ENCODE assay signal across 8 cellular contexts in the genomic region with DNA sequence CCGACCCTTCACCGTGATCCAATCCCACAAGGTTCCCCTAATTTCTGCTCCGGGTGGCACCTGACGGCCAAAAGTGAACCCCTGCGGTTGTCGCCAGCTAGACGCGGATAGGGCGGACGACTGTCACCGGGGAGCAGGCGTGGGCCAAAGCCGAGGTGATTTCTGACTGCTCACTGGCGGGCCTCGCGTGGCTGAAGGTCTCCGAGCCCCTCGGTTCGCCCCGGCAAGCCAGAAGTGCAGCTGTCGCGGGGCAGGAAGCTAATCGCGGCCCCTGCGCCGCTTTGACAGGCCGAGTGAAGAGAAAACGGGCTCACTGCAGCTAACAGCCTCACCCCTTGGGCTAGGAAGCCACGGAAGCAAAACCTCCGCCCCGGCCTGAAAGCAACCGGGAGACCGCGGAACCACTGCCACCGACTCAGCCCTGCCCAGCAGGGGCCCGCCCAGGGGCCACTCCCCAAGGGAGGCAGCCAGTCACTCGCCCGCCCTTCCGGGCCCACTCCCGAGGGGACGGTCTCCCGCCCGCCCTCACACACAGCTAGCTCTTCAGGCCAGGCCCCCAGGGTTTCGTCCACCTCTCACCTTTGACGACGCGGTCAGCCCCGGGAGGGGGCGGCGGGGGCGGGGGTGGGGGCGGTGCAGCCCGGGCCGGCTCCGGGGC. TPM values are rescaled to one million over a fixed set of nuclear protein-coding genes. Genes with fewer than 3 reads are reported as not detected.
DNase-seq lines count a peak whose midpoint lies in the region; ATAC-seq and TF ChIP-seq lines count a peak whose summit lies in the region.

No MANE protein-coding gene starts in this region.

- no peaks in the 10 kb centered on the region for H3K36me3 ChIP-seq in PC-9 (ENCODE audit: low read depth)
- H3K36me3 ChIP-seq in esophagus muscularis mucosa, result peaks cover 11 to 36% (median 30%) of the 10 kb centered on the region in 4 donors
- H3K36me3 ChIP-seq in naive thymus-derived CD4-positive, alpha-beta T cell (ENCODE audit: control insufficient read depth in 2 of 3, insufficient read depth in 3 of 3, low read length in 3 of 3), result peaks cover 0 to 5% (median 0%) of the 10 kb centered on the region in 3 experiments

- no peaks in the 10 kb centered on the region for H3K9me2 ChIP-seq in PC-9 (ENCODE audit: insufficient read depth)

- 0% methylated on average over 19 of the region's 55 CpGs for WGBS in esophagus muscularis mucosa

- no peaks in the 10 kb centered on the region for H4K20me1 ChIP-seq in PC-9 (ENCODE audit: insufficient read depth)

- peak; percentile 61 for TF ChIP-seq POLR2A in esophagus muscularis mucosa (IDR thresholded peaks at IDR 0.05; ENCODE audit: low read depth)

- H3K9me3 Mint-ChIP-seq in Calu3 (ENCODE audit: low read depth, unreplicated experiment), result no peaks in the 10 kb centered on the region
- H3K9me3 Mint-ChIP-seq in activated T-cell treated with anti-CD3 and anti-CD28 coated beads, Interleukin-2, amount 50 U/mL, for 4 hours, result no peaks in the 10 kb centered on the region
- no peaks in the 10 kb centered on the region for H3K9me3 Mint-ChIP-seq in naive thymus-derived CD4-positive, alpha-beta T cell
- H3K9me3 Mint-ChIP-seq in stimulated activated memory B cell treated with anti-CD40 and anti-IgM and Interleukin-4, amounts not matched to agents 10 μg/mL and 1 μg/mL and 100 μg/mL, for 72 hours, result no peaks in the 10 kb centered on the region

- H3K27ac Mint-ChIP-seq in Calu3 (ENCODE audit: unreplicated experiment), result peak overlapping the region; percentile 78
- H3K27ac Mint-ChIP-seq in naive thymus-derived CD4-positive, alpha-beta T cell, result peak overlapping the region; percentile 83 to 99 (median 93)
- peak overlapping the region; percentile 91 for H3K27ac Mint-ChIP-seq in stimulated activated memory B cell treated with anti-CD40 and anti-IgM and Interleukin-4, amounts not matched to agents 10 μg/mL and 1 μg/mL and 100 μg/mL, for 72 hours

- peaks cover 34% of the 10 kb centered on the region for H3F3A ChIP-seq in PC-9 (ENCODE audit: insufficient read depth, low read depth)

- H3K36me3 Mint-ChIP-seq in Calu3 (ENCODE audit: insufficient read depth, unreplicated experiment), result peaks cover 23% of the 10 kb centered on the region
- peaks cover 5% of the 10 kb centered on the region for H3K36me3 Mint-ChIP-seq in activated T-cell treated with anti-CD3 and anti-CD28 coated beads, Interleukin-2, amount 50 U/mL, for 4 hours (ENCODE audit: insufficient read depth)
- H3K36me3 Mint-ChIP-seq in naive thymus-derived CD4-positive, alpha-beta T cell, result peaks cover 0 to 23% (median 0%) of the 10 kb centered on the region in 5 donors
- H3K36me3 Mint-ChIP-seq in stimulated activated memory B cell treated with anti-CD40 and anti-IgM and Interleukin-4, amounts not matched to agents 10 μg/mL and 1 μg/mL and 100 μg/mL, for 72 hours, result peaks cover 4% of the 10 kb centered on the region

- H3K27ac ChIP-seq in PC-9 (peak overlapping the region; percentile 77), esophagus muscularis mucosa (replicated peaks in 1 of 4) (peak overlapping the region; percentile 95 to 96 (median 96))
- H3K27ac ChIP-seq in naive thymus-derived CD4-positive, alpha-beta T cell (ENCODE audit: low read depth, low read length), result peak overlapping the region; percentile 91

- CTCF ChIA-PET in Calu3 (lab: Charles Lee) (interaction anchor here (0.6 to 0.9 kb wide), 3 partner anchors 9 to 238 kb away, joined by 3 to 4 read pairs (median 4); no protein-coding TSS in a partner anchor), PC-9 (lab: Charles Lee) (interaction anchor here (0.6 kb wide), 3 partner anchors 122 to 1220 kb away, joined by 4 to 15 read pairs (median 13); no protein-coding TSS in a partner anchor)
- CTCF ChIA-PET in naive thymus-derived CD4-positive, alpha-beta T cell (lab: Charles Lee), result no interaction called here

- H3K4me1 Mint-ChIP-seq in Calu3 (ENCODE audit: low read depth, unreplicated experiment), result peaks cover 29% of the 10 kb centered on the region
- H3K4me1 Mint-ChIP-seq in activated T-cell treated with anti-CD3 and anti-CD28 coated beads, Interleukin-2, amount 50 U/mL, for 4 hours (ENCODE audit: low read depth), result peaks cover 50% of the 10 kb centered on the region
- H3K4me1 Mint-ChIP-seq in naive thymus-derived CD4-positive, alpha-beta T cell, result peaks cover 41 to 59% (median 50%) of the 10 kb centered on the region in 7 donors
- peaks cover 51% of the 10 kb centered on the region for H3K4me1 Mint-ChIP-seq in stimulated activated memory B cell treated with anti-CD40 and anti-IgM and Interleukin-4, amounts not matched to agents 10 μg/mL and 1 μg/mL and 100 μg/mL, for 72 hours

- H3K4me3 Mint-ChIP-seq in Calu3 (ENCODE audit: low read depth, unreplicated experiment), result peak overlapping the region; percentile 86
- peak overlapping the region; percentile 93 for H3K4me3 Mint-ChIP-seq in activated T-cell treated with anti-CD3 and anti-CD28 coated beads, Interleukin-2, amount 50 U/mL, for 4 hours
- H3K4me3 Mint-ChIP-seq in naive thymus-derived CD4-positive, alpha-beta T cell, result peak overlapping the region; percentile 84 to 99 (median 90)
- peak overlapping the region; percentile 87 for H3K4me3 Mint-ChIP-seq in stimulated activated memory B cell treated with anti-CD40 and anti-IgM and Interleukin-4, amounts not matched to agents 10 μg/mL and 1 μg/mL and 100 μg/mL, for 72 hours

- H3K4me3 ChIP-seq in PC-9, result peak overlapping the region; percentile 64
- peak overlapping the region; percentile 72 to 92 (median 85) for H3K4me3 ChIP-seq in esophagus muscularis mucosa
- H3K4me3 ChIP-seq in naive thymus-derived CD4-positive, alpha-beta T cell (ENCODE audit: low read length), result peak overlapping the region; percentile 99

- H3K79me2 ChIP-seq in PC-9 (ENCODE audit: low read depth), result peaks cover 42% of the 10 kb centered on the region

- peak overlapping the region; percentile 76 for H3K4me2 ChIP-seq in PC-9

- H3K27me3 Mint-ChIP-seq in Calu3 (ENCODE audit: unreplicated experiment), result no peaks in the 10 kb centered on the region
- H3K27me3 Mint-ChIP-seq in activated T-cell treated with anti-CD3 and anti-CD28 coated beads, Interleukin-2, amount 50 U/mL, for 4 hours (ENCODE audit: low read depth), result no peaks in the 10 kb centered on the region
- H3K27me3 Mint-ChIP-seq in naive thymus-derived CD4-positive, alpha-beta T cell, result no peaks in the 10 kb centered on the region
- no peaks in the 10 kb centered on the region for H3K27me3 Mint-ChIP-seq in stimulated activated memory B cell treated with anti-CD40 and anti-IgM and Interleukin-4, amounts not matched to agents 10 μg/mL and 1 μg/mL and 100 μg/mL, for 72 hours

- no peak for TF ChIP-seq EP300 in esophagus muscularis mucosa (IDR thresholded peaks at IDR 0.05)

- H3K27me3 ChIP-seq in PC-9 (ENCODE audit: insufficient read depth, low read depth), result no peaks in the 10 kb centered on the region
- H3K27me3 ChIP-seq in esophagus muscularis mucosa, result no peaks in the 10 kb centered on the region
- H3K27me3 ChIP-seq in naive thymus-derived CD4-positive, alpha-beta T cell (ENCODE audit: control insufficient read depth in 2 of 2, insufficient read depth in 2 of 2, low read length in 2 of 2), result no peaks in the 10 kb centered on the region

- DNase-seq in Calu3, result peak; percentile 95
- peak; percentile 71 for DNase-seq in HS-5 (ENCODE audit: low read depth)
- DNase-seq in PC-9, result peak; percentile 92 to 98
- DNase-seq in activated T-cell treated with anti-CD3 and anti-CD28 coated beads, Interleukin-2, amount 50 U/mL, for 4 hours, result peak; percentile 74
- peak; percentile 95 for DNase-seq in esophagus muscularis mucosa (ENCODE audit: extremely low spot score)
- DNase-seq in naive thymus-derived CD4-positive, alpha-beta T cell, result peak; percentile 77 to 91 (median 87)

- H3K4me1 ChIP-seq in PC-9 (replicated peaks; ENCODE audit: insufficient read depth) (peaks cover 32% of the 10 kb centered on the region), esophagus muscularis mucosa (peaks cover 26 to 63% (median 57%) of the 10 kb centered on the region in 4 donors)
- peaks cover 19 to 38% of the 10 kb centered on the region in 2 donors for H3K4me1 ChIP-seq in naive thymus-derived CD4-positive, alpha-beta T cell (ENCODE audit: control insufficient read depth in 2 of 2, insufficient read depth in 2 of 2, low read length in 2 of 2)

- peak; percentile 81 for ATAC-seq in GM21360 (IDR thresholded peaks at IDR 0.05; ENCODE audit: unreplicated experiment)
- ATAC-seq in activated T-cell treated with anti-CD3 and anti-CD28 coated beads, Interleukin-2, amount 50 U/mL, for 4 hours, result peak; percentile 90 to 93
- peak; percentile 91 for ATAC-seq in naive thymus-derived CD4-positive, alpha-beta T cell
- peak; percentile 99 for ATAC-seq in stimulated activated memory B cell treated with anti-CD40 and anti-IgM and Interleukin-4, amounts not matched to agents 10 μg/mL and 1 μg/mL and 100 μg/mL, for 72 hours

- POLR2A ChIA-PET in PC-9 (lab: Charles Lee; ENCODE audit: unreplicated experiment), result interaction anchor here (0.5 to 1.0 kb wide), 19 partner anchors 13 to 1274 kb away, joined by 3 to 20 read pairs (median 5); partner anchors contain the start of genes ANXA7, CFAP70, DNAJC9 and MRPS16
- POLR2A ChIA-PET in naive thymus-derived CD4-positive, alpha-beta T cell (lab: Charles Lee), result interaction anchor here (0.5 to 2.5 kb wide), 25 partner anchors 10 to 802 kb away, joined by 3 to 22 read pairs (median 4); partner anchors contain the start of genes ANXA7, CFAP70, MRPS16 and SEC24C

- no peaks in the 10 kb centered on the region for H3K9me3 ChIP-seq in PC-9 (ENCODE audit: insufficient read depth, low read depth)
- H3K9me3 ChIP-seq in esophagus muscularis mucosa, result no peaks in the 10 kb centered on the region
- no peaks in the 10 kb centered on the region for H3K9me3 ChIP-seq in naive thymus-derived CD4-positive, alpha-beta T cell (ENCODE audit: control insufficient read depth in 2 of 3, low read length in 3 of 3)

- intact Hi-C loops in Calu3 (cut with micrococcal nuclease; ENCODE audit: unreplicated experiment) (loop anchor here (5.0 kb wide), 1 partner anchor 83 kb away; the partner anchor contains the start of gene ANXA7), PC-9 (cut with micrococcal nuclease; ENCODE audit: unreplicated experiment) (loop anchor here (1.0 kb wide), 1 partner anchor 83 kb away; no protein-coding TSS in a partner anchor), esophagus muscularis mucosa (cut with DNase I) (no loop called here)
- intact Hi-C loops in naive thymus-derived CD4-positive, alpha-beta T cell (cut with micrococcal nuclease), result loop anchor here (1.0 to 10.0 kb wide), 17 partner anchors 19 to 1737 kb away; partner anchors contain the start of genes ANXA7 (in 2 of the 2), CFAP70 (in 2 of the 2), DNAJC9 (in 2 of the 2) and MRPS16 (in 2 of the 2)

- BruUV-seq in Calu3 (replicated peaks; lab: Mats Ljungman, UMichigan), result no TSS peak
- TSS peak; percentile 76 for BruUV-seq in PC-9 (replicated peaks; lab: Mats Ljungman, UMichigan)

- TF ChIP-seq CTCF in Calu3 (IDR thresholded peaks at IDR 0.05; ENCODE audit: unreplicated experiment) (no peak), PC-9 (conservative IDR thresholded peaks at IDR 0.05) (no peak), esophagus muscularis mucosa (IDR thresholded peaks at IDR 0.05) (no peak)

- peak overlapping the region; percentile 80 for H2AFZ ChIP-seq in PC-9

RNA-seq across cellular contexts. Expression of gene PPP3CB, which starts 0.5 kb away (rescaled TPM):
- 26.4 and 27.5 TPM in 2 replicates for total RNA-seq in Calu3 (2022)
- total RNA-seq in PC-9 (2021), result 28.8 and 34.0 TPM in 2 replicates
- 10 to 100 TPM; 35.0 to 38.0 (median 37.6) TPM for total RNA-seq in activated T-cell treated with anti-CD3 and anti-CD28 coated beads, Interleukin-2, amount 50 U/mL, for 4 hours
- total RNA-seq in esophagus muscularis mucosa, result 100 to 1,000 TPM in 1 of 4 donors, 10 to 100 TPM in 3; 67.1 to 106 (median 71.6) TPM
- total RNA-seq in naive thymus-derived CD4-positive, alpha-beta T cell, result 10 to 100 TPM; 25.7 to 44.5 (median 41.4) TPM
- 1 to 10 TPM; 6.2 to 6.3 TPM for polyA plus RNA-seq in naive thymus-derived CD4-positive, alpha-beta T cell

Comparison
In these comparisons a context has a peak if more than half of its experiments do, and no peak if none do; other contexts are left out.
1. Peak in every context shown above with its lines: DNase-seq, ATAC-seq, H3K4me3 ChIP-seq and H3K27ac ChIP-seq.